Comparison of ENCODE assay signal across 27 cellular contexts in the genomic region with DNA sequence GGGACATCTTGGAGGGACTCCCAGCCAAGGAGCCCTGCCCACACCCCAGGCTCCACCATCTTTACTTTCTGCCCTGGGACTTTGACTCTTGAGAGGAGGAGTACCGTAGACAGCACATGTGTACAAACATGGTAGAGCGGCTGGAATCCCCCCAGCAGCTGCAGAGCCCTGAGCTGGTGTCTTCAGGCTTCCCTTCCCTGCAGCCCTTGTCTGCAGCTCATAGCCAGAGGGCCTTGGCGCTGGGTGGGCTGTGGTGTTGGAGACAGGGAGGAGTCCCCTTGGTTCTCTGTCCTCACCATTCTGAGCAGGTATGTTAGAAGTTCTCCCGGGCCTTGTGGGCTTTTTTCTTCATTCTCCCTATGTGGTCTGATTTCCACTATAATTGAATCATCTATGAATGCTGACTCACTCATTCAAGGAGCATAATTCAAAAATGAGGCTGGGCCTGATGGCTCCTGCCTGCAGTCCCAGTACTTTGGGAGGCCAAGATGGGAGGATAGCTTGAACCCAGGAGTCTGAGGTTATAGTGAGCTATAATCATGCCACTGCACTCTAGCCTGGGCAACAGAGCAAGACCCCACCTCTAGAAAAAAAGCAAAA.
DNase-seq lines count a peak whose midpoint lies in the region; ATAC-seq and TF ChIP-seq lines count a peak whose summit lies in the region.
"Had no signal": no experiment of that assay in that cellular context is flagged by ENCODE, and none has a peak within 500 bp of the region (broad histone marks: within the 10 kb centered on the region; RNA-seq: fewer than 3 reads in every experiment).

No MANE protein-coding gene starts in this region.

- CTCF ChIA-PET in SK-N-SH (lab: Yijun Ruan, JAX), result no interaction called here

- no peaks in the 10 kb centered on the region for H3K79me2 ChIP-seq in SK-N-SH (ENCODE audit: insufficient read depth)
- H3K79me2 ChIP-seq: parathyroid adenoma had no signal

- H3K9ac ChIP-seq in SK-N-SH, result no peak overlapping the region
- H3K9ac ChIP-seq: parathyroid adenoma had no signal

- H3K36me3 Mint-ChIP-seq in naive thymus-derived CD8-positive, alpha-beta T cell, result peaks cover 0 to 16% (median 6%) of the 10 kb centered on the region in 3 donors
- H3K36me3 Mint-ChIP-seq in CD14-positive monocyte, result no peaks in the 10 kb centered on the region

- H3K9me3 Mint-ChIP-seq in naive thymus-derived CD8-positive, alpha-beta T cell, result peaks cover 10 to 30% (median 18%) of the 10 kb centered on the region in 9 donors
- H3K9me3 Mint-ChIP-seq in CD14-positive monocyte, result peaks cover 9 to 23% (median 16%) of the 10 kb centered on the region in 7 donors

- H3K36me3 ChIP-seq in right atrium auricular region (no peaks in the 10 kb centered on the region), heart right ventricle (no peaks in the 10 kb centered on the region), SK-N-SH (replicated peaks in 1 of 2; ENCODE audit: control insufficient read depth in 1 of 2, insufficient read depth in 2 of 2, low read length in 1 of 2) (no peaks in the 10 kb centered on the region)
- H3K36me3 ChIP-seq: left ventricle myocardium inferior, stomach, thyroid gland, uterus had no signal

- peaks cover 2 to 16% (median 11%) of the 10 kb centered on the region in 4 donors for H3K4me1 Mint-ChIP-seq in naive thymus-derived CD8-positive, alpha-beta T cell
- H3K4me1 Mint-ChIP-seq in CD14-positive monocyte, result peaks cover 23% of the 10 kb centered on the region
- H3K4me1 Mint-ChIP-seq: CD4-positive, alpha-beta memory T cell; neural crest cell had no signal

- no peak for TF ChIP-seq RAD21 in SK-N-SH (IDR thresholded peaks at IDR 0.05; ENCODE audit: low read length)

- 73 to 75% methylated on average over 4 of the region's 4 CpGs for WGBS in heart right ventricle, 2 donors
- WGBS in SK-N-SH (ENCODE audit: low lambda C conversion rate), result 50% methylated on average over 2 of the region's 4 CpGs

- intact Hi-C loops in heart right ventricle (cut with DNase I), result no loop called here
- intact Hi-C loops in CD14-positive monocyte (cut with micrococcal nuclease), result no loop called here

- peaks cover 4% of the 10 kb centered on the region for H3F3A ChIP-seq in SK-N-SH (replicated peaks; ENCODE audit: insufficient read depth)

- no peak for ATAC-seq in heart right ventricle
- no peak for ATAC-seq in naive thymus-derived CD8-positive, alpha-beta T cell
- ATAC-seq: activated naive CD8-positive, alpha-beta T cell treated with anti-CD3 and anti-CD28 coated beads, Interleukin-2, amount 50 U/mL, for 24 hours; activated T-cell treated with anti-CD3 and anti-CD28 coated beads, Interleukin-2, amount 50 U/mL, for 4 hours; body of pancreas had no signal

- no peak for TF ChIP-seq CTCF in right atrium auricular region (IDR thresholded peaks at IDR 0.05)
- TF ChIP-seq CTCF in heart right ventricle (IDR thresholded peaks at IDR 0.05), result no peak
- TF ChIP-seq CTCF in SK-N-SH (IDR thresholded peaks at IDR 0.05), result no peak
- no peak for TF ChIP-seq CTCF in fibroblast of mammary gland (conservative IDR thresholded peaks at IDR 0.05; ENCODE audit: control insufficient read depth, insufficient read depth, low read depth, low read length)
- no peak for TF ChIP-seq CTCF in CD14-positive monocyte (IDR thresholded peaks at IDR 0.05)

- H3K27ac ChIP-seq in right atrium auricular region, result no peak overlapping the region
- no peak overlapping the region for H3K27ac ChIP-seq in heart right ventricle
- H3K27ac ChIP-seq in SK-N-SH (ENCODE audit: low read depth in 2 of 2, low read length in 1 of 2), result no peak overlapping the region
- H3K27ac ChIP-seq: body of pancreas, HL-60, left ventricle myocardium inferior, parathyroid adenoma, stomach, thyroid gland, uterus had no signal

- peak overlapping the region in 2 of 10 donors; percentile 11 to 26 for H3K27ac Mint-ChIP-seq in naive thymus-derived CD8-positive, alpha-beta T cell
- H3K27ac Mint-ChIP-seq in CD14-positive monocyte, result peak overlapping the region in 2 of 7 donors; percentile 15 to 30
- H3K27ac Mint-ChIP-seq: activated naive CD8-positive, alpha-beta T cell treated with anti-CD3 and anti-CD28 coated beads, Interleukin-2, amount 50 U/mL, for 24 hours; CD4-positive, alpha-beta memory T cell had no signal

- POLR2A ChIA-PET in SK-N-SH (lab: Yijun Ruan, JAX), result no interaction called here
- POLR2A ChIA-PET in naive thymus-derived CD8-positive, alpha-beta T cell (lab: Charles Lee), result interaction anchor here (0.6 to 1.2 kb wide), 2 partner anchors 11 to 72 kb away, joined by 3 read pairs; no protein-coding TSS in a partner anchor

- H3K4me2 ChIP-seq in SK-N-SH, result no peak overlapping the region
- H3K4me2 ChIP-seq: smooth muscle cell had no signal

- DNase-seq in right atrium auricular region (ENCODE audit: low spot score) (peak; percentile 30), heart right ventricle (no peak), SK-N-SH (no peak), fibroblast of mammary gland (ENCODE audit: low read depth) (peak; percentile 61), superior temporal gyrus (ENCODE audit: extremely low spot score) (no peak), T-helper 2 cell (no peak), CD14-positive monocyte (ENCODE audit: low spot score) (no peak)
- DNase-seq in naive thymus-derived CD8-positive, alpha-beta T cell, result no peak
- DNase-seq: activated CD4-positive, alpha-beta T cell treated with anti-CD3 and anti-CD28 coated beads for 4 hours; activated naive CD8-positive, alpha-beta T cell treated with anti-CD3 and anti-CD28 coated beads, Interleukin-2, amount 50 U/mL, for 24 hours; activated T-cell treated with anti-CD3 and anti-CD28 coated beads, Interleukin-2, amount 50 U/mL, for 4 hours; body of pancreas; CD4-positive, alpha-beta memory T cell; dorsolateral prefrontal cortex; glutamatergic neuron; left ventricle myocardium inferior; mesendoderm; NCI-H1436; retina; SHP77 treated with DMSO at 0.1 percent for 48 hours; stomach; thyroid gland; uterus had no signal

- no peaks in the 10 kb centered on the region for H3K9me2 ChIP-seq in SK-N-SH

- H2AFZ ChIP-seq in SK-N-SH (ENCODE audit: low read depth), result no peak overlapping the region
- H2AFZ ChIP-seq: parathyroid adenoma had no signal

- H3K9me3 ChIP-seq in right atrium auricular region (peaks cover 0 to 18% of the 10 kb centered on the region in 2 donors), heart right ventricle (peaks cover 0 to 32% (median 24%) of the 10 kb centered on the region in 11 donors), SK-N-SH (no peaks in the 10 kb centered on the region)
- H3K9me3 ChIP-seq: body of pancreas, thyroid gland, uterus had no signal

- no peak for TF ChIP-seq EP300 in SK-N-SH (IDR thresholded peaks at IDR 0.05; ENCODE audit: borderline replicate concordance in 1 of 2, low read depth in 1 of 2, low read length in 1 of 2)

- no peaks in the 10 kb centered on the region for H4K20me1 ChIP-seq in SK-N-SH (ENCODE audit: insufficient read depth)

- H3K27me3 Mint-ChIP-seq in naive thymus-derived CD8-positive, alpha-beta T cell, result no peaks in the 10 kb centered on the region
- H3K27me3 Mint-ChIP-seq in CD14-positive monocyte (ENCODE audit: low read depth in 3 of 3), result peaks cover 1% of the 10 kb centered on the region in 3 donors
- H3K27me3 Mint-ChIP-seq: activated naive CD8-positive, alpha-beta T cell treated with anti-CD3 and anti-CD28 coated beads, Interleukin-2, amount 50 U/mL, for 24 hours; CD4-positive, alpha-beta memory T cell had no signal

- peaks cover 0 to 12% of the 10 kb centered on the region in 2 donors for H3K4me1 ChIP-seq in right atrium auricular region
- peaks cover 0 to 16% (median 9%) of the 10 kb centered on the region in 9 donors for H3K4me1 ChIP-seq in heart right ventricle
- peaks cover 0 to 2% of the 10 kb centered on the region in 2 experiments; a peak in 1 of 4 replicates for H3K4me1 ChIP-seq in SK-N-SH (ENCODE audit: control insufficient read depth in 1 of 2, insufficient read depth in 2 of 2, low read depth in 1 of 2, low read length in 1 of 2)
- H3K4me1 ChIP-seq: parathyroid adenoma, thyroid gland, uterus had no signal

- H3K4me3 Mint-ChIP-seq in naive thymus-derived CD8-positive, alpha-beta T cell, result no peak overlapping the region
- H3K4me3 Mint-ChIP-seq in CD14-positive monocyte, result no peak overlapping the region
- H3K4me3 Mint-ChIP-seq: activated naive CD8-positive, alpha-beta T cell treated with anti-CD3 and anti-CD28 coated beads, Interleukin-2, amount 50 U/mL, for 24 hours; activated T-cell treated with anti-CD3 and anti-CD28 coated beads, Interleukin-2, amount 50 U/mL, for 4 hours; CD4-positive, alpha-beta memory T cell; neural crest cell had no signal

- no peaks in the 10 kb centered on the region for H3K27me3 ChIP-seq in right atrium auricular region
- no peaks in the 10 kb centered on the region for H3K27me3 ChIP-seq in heart right ventricle
- no peaks in the 10 kb centered on the region for H3K27me3 ChIP-seq in SK-N-SH (ENCODE audit: insufficient read depth)
- H3K27me3 ChIP-seq: body of pancreas, dorsolateral prefrontal cortex, stomach, thyroid gland, uterus had no signal

- no peak overlapping the region for H3K4me3 ChIP-seq in right atrium auricular region
- H3K4me3 ChIP-seq in heart right ventricle, result no peak overlapping the region
- no peak overlapping the region for H3K4me3 ChIP-seq in SK-N-SH (ENCODE audit: low read depth in 2 of 2, low read length in 1 of 2)
- no peak overlapping the region for H3K4me3 ChIP-seq in fibroblast of mammary gland (ENCODE audit: control insufficient read depth, low read depth, low read length)
- H3K4me3 ChIP-seq: body of pancreas, dorsolateral prefrontal cortex, left ventricle myocardium inferior, smooth muscle cell, stomach, thyroid gland, uterus had no signal

TF ChIP-seq in SK-N-SH, 30 proteins besides CTCF, POLR2A, EP300 and RAD21 (continues in another document):
- TF ChIP-seq ELF1 (IDR thresholded peaks at IDR 0.05) (no peak), EZH2phosphoT487 (IDR thresholded peaks at IDR 0.05; ENCODE audit: borderline replicate concordance, low read depth) (no peak), MXI1 (IDR thresholded peaks at IDR 0.05; ENCODE audit: low read depth, low read length) (no peak), RXRA (IDR thresholded peaks at IDR 0.05; ENCODE audit: borderline replicate concordance, low read depth) (no peak), NRF1 (IDR thresholded peaks at IDR 0.05; ENCODE audit: low read depth, low read length) (no peak), TAF1 (IDR thresholded peaks at IDR 0.05; ENCODE audit: borderline replicate concordance, low read depth, low read length) (no peak)
- TF ChIP-seq, protein P1, sequence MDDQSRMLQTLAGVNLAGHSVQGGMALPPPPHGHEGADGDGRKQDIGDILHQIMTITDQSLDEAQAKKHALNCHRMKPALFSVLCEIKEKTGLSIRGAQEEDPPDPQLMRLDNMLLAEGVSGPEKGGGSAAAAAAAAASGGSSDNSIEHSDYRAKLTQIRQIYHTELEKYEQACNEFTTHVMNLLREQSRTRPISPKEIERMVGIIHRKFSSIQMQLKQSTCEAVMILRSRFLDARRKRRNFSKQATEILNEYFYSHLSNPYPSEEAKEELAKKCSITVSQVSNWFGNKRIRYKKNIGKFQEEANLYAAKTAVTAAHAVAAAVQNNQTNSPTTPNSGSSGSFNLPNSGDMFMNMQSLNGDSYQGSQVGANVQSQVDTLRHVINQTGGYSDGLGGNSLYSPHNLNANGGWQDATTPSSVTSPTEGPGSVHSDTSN (IDR thresholded peaks at IDR 0.05), result peak; percentile 31; the same call in 1 of the 2 replicates

Comparison
In these comparisons a context has a peak if more than half of its experiments do, and no peak if none do; other contexts are left out.
1. DNase-seq: peak in right atrium auricular region (single experiment) and fibroblast of mammary gland (single experiment); none in heart right ventricle (0 of 2), SK-N-SH (single experiment), superior temporal gyrus (single experiment), naive thymus-derived CD8-positive, alpha-beta T cell (0 of 10), T-helper 2 cell (0 of 5) and CD14-positive monocyte (single experiment).